1 cellular context compared by ENCODE assay signal in the genomic region with DNA sequence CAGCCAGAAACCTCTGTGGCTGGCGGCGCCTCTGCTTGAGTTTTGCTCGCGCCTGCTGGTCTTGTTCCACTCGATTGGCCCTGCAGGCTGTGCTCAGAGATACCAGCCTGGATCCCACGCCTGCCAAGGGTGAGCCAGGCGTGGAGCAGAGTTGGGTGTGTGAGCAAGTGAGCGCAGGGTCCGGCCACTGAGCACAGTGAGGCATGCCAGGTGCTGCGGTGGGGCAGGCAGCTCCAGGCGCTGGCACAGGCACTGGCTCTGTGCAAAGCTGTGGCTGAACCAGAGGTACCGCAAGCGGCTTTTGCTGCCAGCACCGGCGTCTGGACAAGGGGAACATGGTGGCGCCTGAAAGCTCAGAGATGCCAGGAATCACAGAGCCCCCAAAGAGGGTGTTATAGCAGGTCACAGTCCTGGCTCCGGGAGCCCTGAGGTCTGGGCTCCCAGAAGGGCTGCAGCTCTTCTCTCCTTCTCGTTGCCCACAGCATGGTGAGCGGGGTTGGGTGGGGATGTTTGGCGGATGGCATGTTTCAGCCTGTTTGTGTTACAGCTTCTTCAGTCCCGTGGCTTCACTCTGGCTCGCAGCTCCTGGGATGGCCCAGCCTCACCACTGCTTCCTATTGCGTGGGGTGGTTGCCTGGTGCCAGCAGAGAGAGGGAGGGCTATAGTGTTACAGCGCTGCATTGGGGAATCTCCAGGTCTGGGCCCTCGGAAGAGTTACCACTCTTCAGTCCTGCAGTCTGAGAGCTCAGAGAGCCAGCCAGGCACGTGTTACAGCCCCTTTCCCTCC.
TF ChIP-seq lines count a peak whose summit lies in the region.

No MANE protein-coding gene starts in this region.

TF ChIP-seq in GM23338, 12 proteins besides CTCF, POLR2A, EP300 and RAD21 (continued from another document):
- no peak for TF ChIP-seq ZNF462 (CRISPR knock-in tag; IDR thresholded peaks at IDR 0.05)
- no peak for TF ChIP-seq ZNF331 (CRISPR knock-in tag; IDR thresholded peaks at IDR 0.05; ENCODE audit: low read depth)
- no peak for TF ChIP-seq POLR2AphosphoS5 (IDR thresholded peaks at IDR 0.05; ENCODE audit: low read depth)
- no peak for TF ChIP-seq STAT1 (IDR thresholded peaks at IDR 0.05; ENCODE audit: unreplicated experiment)
- no peak for TF ChIP-seq EZH2phosphoT487 (IDR thresholded peaks at IDR 0.05; ENCODE audit: unreplicated experiment)
- TF ChIP-seq NANOG (IDR thresholded peaks at IDR 0.05; ENCODE audit: borderline replicate concordance) = no peak
- TF ChIP-seq JUNB (IDR thresholded peaks at IDR 0.05; ENCODE audit: unreplicated experiment) = no peak
- TF ChIP-seq ZNF114 (CRISPR knock-in tag; IDR thresholded peaks at IDR 0.05) = no peak
- TF ChIP-seq ETS1 (IDR thresholded peaks at IDR 0.05) = no peak
- no peak for TF ChIP-seq CREB1 (CRISPR knock-in tag; IDR thresholded peaks at IDR 0.05; ENCODE audit: low read depth)
TF ChIP-seq in GM23338: peak in this region for 0.
